In the genomic region with DNA sequence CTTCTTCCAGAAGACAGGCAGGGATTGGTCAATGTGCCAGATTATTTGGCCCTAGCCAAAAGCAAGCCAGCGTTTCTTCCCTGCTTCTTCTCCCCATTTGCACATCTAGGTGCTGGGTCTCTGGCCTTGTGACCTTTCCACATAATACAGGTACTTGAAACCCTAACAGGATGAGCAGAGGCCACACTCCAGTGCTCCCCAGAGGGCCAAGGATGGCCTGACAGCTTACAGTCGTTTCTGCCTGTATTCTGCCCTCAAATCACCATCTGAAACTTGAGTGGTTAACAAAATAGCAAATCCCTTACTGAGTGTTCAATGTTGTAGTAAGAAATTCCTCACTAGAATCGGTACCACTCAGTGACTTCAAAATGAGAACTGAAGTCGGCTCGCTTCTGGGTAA, we compare ENCODE assay signal across 17 cellular contexts. TPM values are rescaled to one million over a fixed set of nuclear protein-coding genes. Genes with fewer than 3 reads are reported as not detected.
DNase-seq lines count a peak whose midpoint lies in the region; ATAC-seq and TF ChIP-seq lines count a peak whose summit lies in the region.
"Had no signal": no experiment of that assay in that cellular context is flagged by ENCODE, and none has a peak within 500 bp of the region (broad histone marks: within the 10 kb centered on the region; RNA-seq: fewer than 3 reads in every experiment).

No MANE protein-coding gene starts in this region.

- in situ Hi-C loops in mammary epithelial cell (cut with MboI; ENCODE audit: low sequenced_read_pairs in 2 of 2) = no loop called here

- H3K4me1 ChIP-seq in mammary epithelial cell (ENCODE audit: insufficient read depth, low read length) = no peaks in the 10 kb centered on the region
- no peaks in the 10 kb centered on the region for H3K4me1 ChIP-seq in OCI-LY7 (ENCODE audit: insufficient read depth, low read length, poor library complexity, severe bottlenecking)
- H3K4me1 ChIP-seq: parathyroid adenoma had no signal

- H3K4me2 ChIP-seq in mammary epithelial cell (ENCODE audit: insufficient read depth, low read depth, low read length) (no peak overlapping the region), OCI-LY7 (ENCODE audit: low read length) (no peak overlapping the region)
- H3K4me2 ChIP-seq: A549, SK-N-SH had no signal

- dilution Hi-C loops in mammary epithelial cell (cut with HindIII; ENCODE audit: low sequenced_read_pairs) = no loop called here

- H3K27ac ChIP-seq in mammary epithelial cell (ENCODE audit: insufficient read depth, low read depth, low read length) (no peak overlapping the region), OCI-LY7 (ENCODE audit: low read depth, low read length, poor library complexity, severe bottlenecking) (peak overlapping the region; percentile 23)
- H3K27ac ChIP-seq: A549, parathyroid adenoma had no signal

- POLR2A ChIA-PET in MCF 10A (lab: Yijun Ruan, JAX) (no interaction called here), OCI-LY7 (lab: Charles Lee) (interaction anchor here (1.9 kb wide), 1 partner anchor 19 kb away, joined by 5 read pairs; no protein-coding TSS in a partner anchor)

- H4K20me1 ChIP-seq in mammary epithelial cell (ENCODE audit: insufficient read depth, low read length) (no peaks in the 10 kb centered on the region), OCI-LY7 (ENCODE audit: insufficient read depth, low read length) (no peaks in the 10 kb centered on the region)

- no peak overlapping the region for H3K4me3 Mint-ChIP-seq in MCF 10A (ENCODE audit: unreplicated experiment)
- H3K4me3 Mint-ChIP-seq in stimulated activated memory B cell treated with anti-CD40 and anti-IgM and Interleukin-4, amounts not matched to agents 10 μg/mL and 1 μg/mL and 100 μg/mL, for 72 hours = no peak overlapping the region
- H3K4me3 Mint-ChIP-seq: activated B cell treated with CpG ODN at 0.5 μM for 24 hours had no signal

- TF ChIP-seq CTCF in MCF 10A (IDR thresholded peaks at IDR 0.05; ENCODE audit: unreplicated experiment) (no peak), mammary epithelial cell (conservative IDR thresholded peaks at IDR 0.05 in 1 of 2, IDR thresholded peaks at IDR 0.05 in 1 of 2; ENCODE audit: extremely low read depth in 1 of 2, insufficient read depth in 1 of 2, low read depth in 1 of 2, low read length in 2 of 2) (no peak), OCI-LY7 (conservative IDR thresholded peaks at IDR 0.05; ENCODE audit: low read length) (no peak)

- peaks cover 97% of the 10 kb centered on the region for H3K36me3 Mint-ChIP-seq in MCF 10A (ENCODE audit: insufficient read depth, unreplicated experiment)
- H3K36me3 Mint-ChIP-seq in stimulated activated memory B cell treated with anti-CD40 and anti-IgM and Interleukin-4, amounts not matched to agents 10 μg/mL and 1 μg/mL and 100 μg/mL, for 72 hours = peaks cover 53% of the 10 kb centered on the region

- DNase-seq in MCF 10A (ENCODE audit: unreplicated experiment) (no peak), mammary epithelial cell (no peak), OCI-LY7 (ENCODE audit: low spot score) (no peak), T-helper 1 cell (no peak), NCI-H524 (lab: John Stamatoyannopoulos, UW) (no peak), COLO668 (lab: John Stamatoyannopoulos, UW; ENCODE audit: unreplicated experiment) (no peak)
- DNase-seq: activated B cell treated with CpG ODN at 0.5 μM for 24 hours; Calu3; mesenchymal stem cell; MM.1S; SK-N-SH; stimulated activated CD4-positive, alpha-beta T cell treated with anti-CD3 and anti-CD28 coated beads, Interleukin-15, amount 100 ng/mL, for 24 hours had no signal

- H3K79me2 ChIP-seq in mammary epithelial cell (ENCODE audit: insufficient read depth, low read length) (peaks cover 4% of the 10 kb centered on the region), OCI-LY7 (ENCODE audit: insufficient read depth, low read depth, low read length) (no peaks in the 10 kb centered on the region)
- H3K79me2 ChIP-seq: parathyroid adenoma had no signal

- no peak overlapping the region for H3K9ac ChIP-seq in mammary epithelial cell (ENCODE audit: insufficient read depth, low read length)
- H3K9ac ChIP-seq: parathyroid adenoma, SK-N-SH had no signal

- peaks cover 45% of the 10 kb centered on the region for H3K36me3 ChIP-seq in mammary epithelial cell (ENCODE audit: insufficient read depth, low read length)
- peaks cover 94% of the 10 kb centered on the region for H3K36me3 ChIP-seq in OCI-LY7 (ENCODE audit: insufficient read depth, low read length)

- no peak overlapping the region for H2AFZ ChIP-seq in mammary epithelial cell (ENCODE audit: low read depth, low read length)
- H2AFZ ChIP-seq in OCI-LY7 (ENCODE audit: low read length) = no peak overlapping the region
- H2AFZ ChIP-seq: parathyroid adenoma had no signal

- H3K4me3 ChIP-seq in mammary epithelial cell (replicated peaks in 1 of 3; ENCODE audit: insufficient read depth in 1 of 3, low read depth in 2 of 3, low read length in 3 of 3) = no peak overlapping the region
- H3K4me3 ChIP-seq in OCI-LY7 (ENCODE audit: low read depth, low read length, poor library complexity, severe bottlenecking) = no peak overlapping the region
- H3K4me3 ChIP-seq: A549 had no signal

- H3K9me3 ChIP-seq in mammary epithelial cell (replicated peaks; ENCODE audit: insufficient read depth, low read length) (no peaks in the 10 kb centered on the region), OCI-LY7 (ENCODE audit: low read length) (no peaks in the 10 kb centered on the region)
- H3K9me3 ChIP-seq: A549, SK-N-SH had no signal

- peak overlapping the region; percentile 12 for H3K27ac Mint-ChIP-seq in MCF 10A (ENCODE audit: low read depth, unreplicated experiment)
- H3K27ac Mint-ChIP-seq in stimulated activated memory B cell treated with anti-CD40 and anti-IgM and Interleukin-4, amounts not matched to agents 10 μg/mL and 1 μg/mL and 100 μg/mL, for 72 hours = peak overlapping the region; percentile 46

- CTCF ChIA-PET in MCF 10A (lab: Yijun Ruan, JAX) = no interaction called here
- CTCF ChIA-PET in mammary epithelial cell (lab: Charles Lee; ENCODE audit: low non-redundant PET) = no interaction called here
- CTCF ChIA-PET in OCI-LY7 (lab: Charles Lee; ENCODE audit: unreplicated experiment) = no interaction called here

- H3K27me3 ChIP-seq in mammary epithelial cell (ENCODE audit: insufficient read depth, low read length) = no peaks in the 10 kb centered on the region

- BruUV-seq in MCF 10A (replicated peaks; lab: Mats Ljungman, UMichigan) (no TSS peak), mammary epithelial cell (replicated peaks; lab: Mats Ljungman, UMichigan) (no TSS peak), OCI-LY7 (replicated peaks; lab: Mats Ljungman, UMichigan) (no TSS peak)

- no peaks in the 10 kb centered on the region for H3K4me1 Mint-ChIP-seq in MCF 10A (ENCODE audit: insufficient read depth, unreplicated experiment)
- H3K4me1 Mint-ChIP-seq in stimulated activated memory B cell treated with anti-CD40 and anti-IgM and Interleukin-4, amounts not matched to agents 10 μg/mL and 1 μg/mL and 100 μg/mL, for 72 hours = peaks cover 17% of the 10 kb centered on the region

- intact Hi-C loops in MCF 10A (cut with micrococcal nuclease) (no loop called here), mammary epithelial cell (cut with micrococcal nuclease) (no loop called here), OCI-LY7 (cut with micrococcal nuclease; ENCODE audit: unreplicated experiment) (no loop called here)

- 98% methylated on average over 4 of the region's 5 CpGs for WGBS in mammary epithelial cell (ENCODE audit: low coverage, missing lambda C conversion rate)

- no peaks in the 10 kb centered on the region for H3K9me3 Mint-ChIP-seq in MCF 10A (ENCODE audit: unreplicated experiment)
- H3K9me3 Mint-ChIP-seq in stimulated activated memory B cell treated with anti-CD40 and anti-IgM and Interleukin-4, amounts not matched to agents 10 μg/mL and 1 μg/mL and 100 μg/mL, for 72 hours = no peaks in the 10 kb centered on the region
- H3K9me3 Mint-ChIP-seq: activated B cell treated with CpG ODN at 0.5 μM for 24 hours had no signal

- no peaks in the 10 kb centered on the region for H3K27me3 Mint-ChIP-seq in MCF 10A (ENCODE audit: insufficient read depth, unreplicated experiment)
- H3K27me3 Mint-ChIP-seq in stimulated activated memory B cell treated with anti-CD40 and anti-IgM and Interleukin-4, amounts not matched to agents 10 μg/mL and 1 μg/mL and 100 μg/mL, for 72 hours = no peaks in the 10 kb centered on the region
- H3K27me3 Mint-ChIP-seq: activated B cell treated with CpG ODN at 0.5 μM for 24 hours had no signal

- peak; percentile 50 for ATAC-seq in GM21723 (IDR thresholded peaks at IDR 0.05; ENCODE audit: unreplicated experiment)
- ATAC-seq in stimulated activated memory B cell treated with anti-CD40 and anti-IgM and Interleukin-4, amounts not matched to agents 10 μg/mL and 1 μg/mL and 100 μg/mL, for 72 hours = peak; percentile 71
- ATAC-seq: A549 had no signal

- H3K9me2 ChIP-seq in OCI-LY7 (ENCODE audit: insufficient read depth, low read length) = no peaks in the 10 kb centered on the region
- H3K9me2 ChIP-seq: SK-N-SH had no signal

RNA-seq across cellular contexts. Expression of gene MKRN2, which starts 29.1 kb away (rescaled TPM):
- total RNA-seq in MCF 10A (2022) (22.0 and 25.6 TPM in 2 replicates), mammary epithelial cell (10 to 100 TPM; 26.3 to 35.0 TPM), OCI-LY7 (2022) (20.2 and 21.9 TPM in 2 replicates)
- 25.1 TPM for polyA plus RNA-seq in mammary epithelial cell
- polyA minus RNA-seq in mammary epithelial cell = 51.8 TPM
- total RNA-seq in OCI-LY7 (2014; rRNA removed; shearing (Covaris generic)) = 19.4 and 25.7 TPM in 2 replicates

RNA-seq across cellular contexts. Expression of gene MKRN2OS, which starts 40.7 kb away (rescaled TPM):
- 0.37 and 0.47 TPM in 2 replicates for total RNA-seq in MCF 10A (2022)
- total RNA-seq in mammary epithelial cell = 1 to 10 TPM; 2.3 to 2.7 TPM
- 5.3 TPM for polyA plus RNA-seq in mammary epithelial cell
- 4.4 TPM for polyA minus RNA-seq in mammary epithelial cell
- total RNA-seq in OCI-LY7 (2014; rRNA removed; shearing (Covaris generic)) = 0.28 TPM in 1 of 2 replicates, not detected in the other
- not detected in 2 replicates for total RNA-seq in OCI-LY7 (2022)
- total RNA-seq: activated B cell treated with CpG ODN at 0.5 μM for 24 hours, urinary bladder had no signal
- polyA plus RNA-seq: A549, SK-N-SH had no signal
